In the genomic region with DNA sequence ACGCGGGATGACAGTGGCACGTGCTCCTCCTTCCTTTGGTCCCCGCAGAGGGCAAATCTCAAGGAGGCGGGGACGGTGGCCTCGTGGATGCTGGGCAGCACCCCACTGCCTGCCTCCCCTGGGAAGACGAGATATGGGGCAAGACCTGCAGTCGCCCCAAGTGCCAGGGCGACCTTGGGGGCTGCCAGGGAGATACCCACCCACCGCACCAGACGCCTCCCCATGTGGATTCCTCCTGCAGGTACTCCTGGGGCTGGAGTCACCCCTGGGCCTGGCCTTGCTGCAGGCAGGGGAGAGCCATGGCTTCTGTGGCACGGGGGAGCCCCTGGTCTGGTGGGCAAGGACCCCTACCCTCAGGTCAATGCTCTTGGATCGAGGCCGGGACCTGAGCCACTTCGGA, we compare ENCODE assay signal across 8 cellular contexts. TPM values are rescaled to one million over a fixed set of nuclear protein-coding genes. Genes with fewer than 3 reads are reported as not detected.
"Had no signal": no experiment of that assay in that cellular context is flagged by ENCODE, and none has a peak within 500 bp of the region (broad histone marks: within the 10 kb centered on the region; RNA-seq: fewer than 3 reads in every experiment).

No MANE protein-coding gene starts in this region.

- H3K27ac ChIP-seq: GM23248 had no signal

- H3K4me3 ChIP-seq: GM23248, K562 had no signal

- H2AFZ ChIP-seq: GM23248 had no signal

- H3K9ac ChIP-seq: GM23248 had no signal

- DNase-seq: GM23248, GOT3, H9, HCEC 1CT, IMR-90, KG1 had no signal

RNA-seq across cellular contexts. Expression of gene MXRA8, which starts 22.5 kb away (rescaled TPM):
- total RNA-seq: HT-29 had no signal
